Comparison of ENCODE assay signal across 10 cellular contexts in the genomic region with DNA sequence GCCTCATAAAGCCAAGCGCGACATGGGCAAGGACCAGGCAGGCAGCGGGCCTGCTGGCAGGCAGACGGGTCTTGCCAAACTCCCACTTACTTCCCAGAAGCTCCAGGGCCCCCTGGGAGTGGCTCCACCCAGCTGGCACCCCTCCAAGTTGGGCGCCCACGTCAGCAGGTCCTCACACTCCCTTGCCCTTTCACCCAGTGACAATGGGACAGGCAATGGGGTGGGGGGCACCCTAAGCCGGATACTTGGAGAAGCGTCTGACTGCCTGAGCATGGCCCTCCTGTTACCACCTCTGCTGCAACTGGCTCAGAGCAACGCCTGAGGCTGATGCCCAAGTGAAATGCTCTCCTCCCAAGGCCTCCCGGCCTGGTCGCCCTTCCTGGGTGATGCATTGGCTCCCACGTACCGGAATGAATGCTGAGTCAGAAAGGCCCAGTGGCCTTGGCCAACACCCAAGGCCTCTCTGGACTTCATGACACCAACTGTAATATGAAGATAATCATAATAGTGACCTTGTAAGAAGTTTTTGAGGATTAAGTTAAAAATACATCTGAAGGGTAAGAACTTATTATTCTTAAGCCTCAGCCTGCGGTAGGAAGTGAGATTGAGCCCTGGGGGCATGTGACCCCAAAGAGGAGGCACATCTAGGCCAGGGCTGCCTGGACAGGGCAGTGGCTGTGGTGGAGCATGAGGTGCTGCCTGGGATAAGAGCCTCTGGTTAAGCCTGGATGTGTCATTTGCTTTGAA. TPM values are rescaled to one million over a fixed set of nuclear protein-coding genes. Genes with fewer than 3 reads are reported as not detected.
DNase-seq lines count a peak whose midpoint lies in the region; ATAC-seq lines count a peak whose summit lies in the region.
"Had no signal": no experiment of that assay in that cellular context is flagged by ENCODE, and none has a peak within 500 bp of the region (broad histone marks: within the 10 kb centered on the region; RNA-seq: fewer than 3 reads in every experiment).

No MANE protein-coding gene starts in this region.

- H3K4me1 Mint-ChIP-seq in activated CD4-positive, alpha-beta T cell treated with anti-CD3 and anti-CD28 coated beads, Interleukin-2, amount 10 ng/mL, durations not matched to agents 24 days and 14 days, result no peaks in the 10 kb centered on the region
- H3K4me1 Mint-ChIP-seq in activated CD4-positive, alpha-beta T cell treated with anti-CD3 and anti-CD28 coated beads for 36 hours, result no peaks in the 10 kb centered on the region
- no peaks in the 10 kb centered on the region for H3K4me1 Mint-ChIP-seq in activated CD4-positive, alpha-beta memory T cell treated with anti-CD3 and anti-CD28 coated beads, Interleukin-2, amount 10 ng/mL, durations not matched to agents 7 days and 5 days
- H3K4me1 Mint-ChIP-seq in natural killer cell treated with Interleukin-12 subunit alpha and Interleukin-12 subunit beta and Interleukin-15 and Interleukin-18, amount 100 ng/mL, for 72 hours (ENCODE audit: low read depth in 2 of 2), result no peaks in the 10 kb centered on the region
- H3K4me1 Mint-ChIP-seq: B cell had no signal

- H3K4me1 ChIP-seq in mucosa of stomach (ENCODE audit: control insufficient read depth, insufficient read depth, low read length), result peaks cover 66% of the 10 kb centered on the region

- no peak for DNase-seq in activated CD4-positive, alpha-beta T cell treated with anti-CD3 and anti-CD28 coated beads, Interleukin-2, amount 10 ng/mL, durations not matched to agents 24 days and 14 days
- no peak for DNase-seq in activated CD4-positive, alpha-beta T cell treated with anti-CD3 and anti-CD28 coated beads for 36 hours
- DNase-seq in dermis blood vessel endothelial cell (peak; percentile 3), HuH-7.5 (ENCODE audit: low spot score) (no peak)
- DNase-seq in activated CD4-positive, alpha-beta memory T cell treated with anti-CD3 and anti-CD28 coated beads, Interleukin-2, amount 10 ng/mL, durations not matched to agents 7 days and 5 days, result no peak
- DNase-seq in natural killer cell treated with Interleukin-12 subunit alpha and Interleukin-12 subunit beta and Interleukin-15 and Interleukin-18, amount 100 ng/mL, for 72 hours (ENCODE audit: low spot score), result no peak
- DNase-seq: NCI-H1436 had no signal

- H3K27me3 Mint-ChIP-seq in activated CD4-positive, alpha-beta T cell treated with anti-CD3 and anti-CD28 coated beads, Interleukin-2, amount 10 ng/mL, durations not matched to agents 24 days and 14 days, result peaks cover 2% of the 10 kb centered on the region
- H3K27me3 Mint-ChIP-seq in activated CD4-positive, alpha-beta T cell treated with anti-CD3 and anti-CD28 coated beads for 36 hours, result peaks cover 9% of the 10 kb centered on the region
- H3K27me3 Mint-ChIP-seq in activated CD4-positive, alpha-beta memory T cell treated with anti-CD3 and anti-CD28 coated beads, Interleukin-2, amount 10 ng/mL, durations not matched to agents 7 days and 5 days, result peaks cover 11% of the 10 kb centered on the region
- H3K27me3 Mint-ChIP-seq in natural killer cell treated with Interleukin-12 subunit alpha and Interleukin-12 subunit beta and Interleukin-15 and Interleukin-18, amount 100 ng/mL, for 72 hours, result peaks cover 0 to 12% of the 10 kb centered on the region in 2 donors

- no peak for ATAC-seq in activated CD4-positive, alpha-beta T cell treated with anti-CD3 and anti-CD28 coated beads for 36 hours
- no peak for ATAC-seq in GM21717 (IDR thresholded peaks at IDR 0.05; ENCODE audit: unreplicated experiment)
- no peak for ATAC-seq in natural killer cell treated with Interleukin-12 subunit alpha and Interleukin-12 subunit beta and Interleukin-15 and Interleukin-18, amount 100 ng/mL, for 72 hours

- no peaks in the 10 kb centered on the region for H3K9me3 Mint-ChIP-seq in activated CD4-positive, alpha-beta T cell treated with anti-CD3 and anti-CD28 coated beads, Interleukin-2, amount 10 ng/mL, durations not matched to agents 24 days and 14 days
- H3K9me3 Mint-ChIP-seq in activated CD4-positive, alpha-beta T cell treated with anti-CD3 and anti-CD28 coated beads for 36 hours (ENCODE audit: low read depth), result no peaks in the 10 kb centered on the region
- H3K9me3 Mint-ChIP-seq in activated CD4-positive, alpha-beta memory T cell treated with anti-CD3 and anti-CD28 coated beads, Interleukin-2, amount 10 ng/mL, durations not matched to agents 7 days and 5 days, result no peaks in the 10 kb centered on the region
- no peaks in the 10 kb centered on the region for H3K9me3 Mint-ChIP-seq in natural killer cell treated with Interleukin-12 subunit alpha and Interleukin-12 subunit beta and Interleukin-15 and Interleukin-18, amount 100 ng/mL, for 72 hours

- peak overlapping the region; percentile 10 for H3K27ac Mint-ChIP-seq in activated CD4-positive, alpha-beta T cell treated with anti-CD3 and anti-CD28 coated beads, Interleukin-2, amount 10 ng/mL, durations not matched to agents 24 days and 14 days
- H3K27ac Mint-ChIP-seq in activated CD4-positive, alpha-beta T cell treated with anti-CD3 and anti-CD28 coated beads for 36 hours, result no peak overlapping the region
- H3K27ac Mint-ChIP-seq in activated CD4-positive, alpha-beta memory T cell treated with anti-CD3 and anti-CD28 coated beads, Interleukin-2, amount 10 ng/mL, durations not matched to agents 7 days and 5 days, result no peak overlapping the region
- no peak overlapping the region for H3K27ac Mint-ChIP-seq in natural killer cell treated with Interleukin-12 subunit alpha and Interleukin-12 subunit beta and Interleukin-15 and Interleukin-18, amount 100 ng/mL, for 72 hours
- H3K27ac Mint-ChIP-seq: B cell had no signal

- CTCF ChIA-PET in activated CD4-positive, alpha-beta T cell treated with anti-CD3 and anti-CD28 coated beads for 36 hours (lab: Charles Lee), result no interaction called here
- CTCF ChIA-PET in activated CD4-positive, alpha-beta memory T cell treated with anti-CD3 and anti-CD28 coated beads, Interleukin-2, amount 10 ng/mL, durations not matched to agents 7 days and 5 days (lab: Charles Lee), result no interaction called here

- no peaks in the 10 kb centered on the region for H3K36me3 ChIP-seq in mucosa of stomach (ENCODE audit: control insufficient read depth, insufficient read depth, low read length)

- intact Hi-C loops in activated CD4-positive, alpha-beta T cell treated with anti-CD3 and anti-CD28 coated beads, Interleukin-2, amount 10 ng/mL, durations not matched to agents 24 days and 14 days (cut with micrococcal nuclease), result no loop called here
- intact Hi-C loops in activated CD4-positive, alpha-beta T cell treated with anti-CD3 and anti-CD28 coated beads for 36 hours (cut with DNase I, micrococcal nuclease), result no loop called here

- no peaks in the 10 kb centered on the region for H3K36me3 Mint-ChIP-seq in activated CD4-positive, alpha-beta T cell treated with anti-CD3 and anti-CD28 coated beads, Interleukin-2, amount 10 ng/mL, durations not matched to agents 24 days and 14 days (ENCODE audit: low read depth)
- no peaks in the 10 kb centered on the region for H3K36me3 Mint-ChIP-seq in activated CD4-positive, alpha-beta T cell treated with anti-CD3 and anti-CD28 coated beads for 36 hours (ENCODE audit: low read depth)
- no peaks in the 10 kb centered on the region for H3K36me3 Mint-ChIP-seq in activated CD4-positive, alpha-beta memory T cell treated with anti-CD3 and anti-CD28 coated beads, Interleukin-2, amount 10 ng/mL, durations not matched to agents 7 days and 5 days (ENCODE audit: low read depth)
- H3K36me3 Mint-ChIP-seq in natural killer cell treated with Interleukin-12 subunit alpha and Interleukin-12 subunit beta and Interleukin-15 and Interleukin-18, amount 100 ng/mL, for 72 hours, result no peaks in the 10 kb centered on the region

- H3K9me3 ChIP-seq in mucosa of stomach (ENCODE audit: control insufficient read depth, low read length), result no peaks in the 10 kb centered on the region

- H3K9ac ChIP-seq in mucosa of stomach (ENCODE audit: low read length), result peak overlapping the region; percentile 10

- peaks cover 5% of the 10 kb centered on the region for H3K27me3 ChIP-seq in mucosa of stomach (ENCODE audit: control insufficient read depth, insufficient read depth, low read length)

- POLR2A ChIA-PET in activated CD4-positive, alpha-beta T cell treated with anti-CD3 and anti-CD28 coated beads for 36 hours (lab: Charles Lee), result interaction anchor here (0.5 kb wide), 1 partner anchor 137 kb away, joined by 3 read pairs; no protein-coding TSS in a partner anchor
- POLR2A ChIA-PET in activated CD4-positive, alpha-beta memory T cell treated with anti-CD3 and anti-CD28 coated beads, Interleukin-2, amount 10 ng/mL, durations not matched to agents 7 days and 5 days (lab: Charles Lee), result no interaction called here

- H3K4me3 ChIP-seq in mucosa of stomach (ENCODE audit: low read length), result no peak overlapping the region

- no peak overlapping the region for H3K4me3 Mint-ChIP-seq in activated CD4-positive, alpha-beta T cell treated with anti-CD3 and anti-CD28 coated beads, Interleukin-2, amount 10 ng/mL, durations not matched to agents 24 days and 14 days
- H3K4me3 Mint-ChIP-seq in activated CD4-positive, alpha-beta T cell treated with anti-CD3 and anti-CD28 coated beads for 36 hours, result no peak overlapping the region
- H3K4me3 Mint-ChIP-seq in activated CD4-positive, alpha-beta memory T cell treated with anti-CD3 and anti-CD28 coated beads, Interleukin-2, amount 10 ng/mL, durations not matched to agents 7 days and 5 days, result no peak overlapping the region
- H3K4me3 Mint-ChIP-seq in natural killer cell treated with Interleukin-12 subunit alpha and Interleukin-12 subunit beta and Interleukin-15 and Interleukin-18, amount 100 ng/mL, for 72 hours, result no peak overlapping the region
- H3K4me3 Mint-ChIP-seq: B cell had no signal

RNA-seq across cellular contexts. Expression of a gene that starts 31.7 kb away (rescaled TPM):
- total RNA-seq in activated CD4-positive, alpha-beta T cell treated with anti-CD3 and anti-CD28 coated beads, Interleukin-2, amount 10 ng/mL, durations not matched to agents 24 days and 14 days, result not detected in 2 replicates
- not detected for total RNA-seq in activated CD4-positive, alpha-beta T cell treated with anti-CD3 and anti-CD28 coated beads for 36 hours
- under 0.01 and 0.05 TPM in 2 replicates for total RNA-seq in dermis blood vessel endothelial cell
- total RNA-seq in activated CD4-positive, alpha-beta memory T cell treated with anti-CD3 and anti-CD28 coated beads, Interleukin-2, amount 10 ng/mL, durations not matched to agents 7 days and 5 days, result not detected
- total RNA-seq in natural killer cell treated with Interleukin-12 subunit alpha and Interleukin-12 subunit beta and Interleukin-15 and Interleukin-18, amount 100 ng/mL, for 72 hours, result not detected
- total RNA-seq: B cell had no signal

RNA-seq across cellular contexts. Expression of a gene that starts 39.9 kb away (rescaled TPM):
- total RNA-seq in activated CD4-positive, alpha-beta T cell treated with anti-CD3 and anti-CD28 coated beads, Interleukin-2, amount 10 ng/mL, durations not matched to agents 24 days and 14 days, result 10.5 and 11.5 TPM in 2 replicates
- 1 to 10 TPM; 5.0 to 5.6 TPM for total RNA-seq in activated CD4-positive, alpha-beta T cell treated with anti-CD3 and anti-CD28 coated beads for 36 hours
- 36.2 and 52.8 TPM in 2 replicates for total RNA-seq in dermis blood vessel endothelial cell
- 10 to 100 TPM; 27.0 to 27.6 TPM for total RNA-seq in activated CD4-positive, alpha-beta memory T cell treated with anti-CD3 and anti-CD28 coated beads, Interleukin-2, amount 10 ng/mL, durations not matched to agents 7 days and 5 days
- 10 to 100 TPM; 15.5 to 17.7 TPM for total RNA-seq in natural killer cell treated with Interleukin-12 subunit alpha and Interleukin-12 subunit beta and Interleukin-15 and Interleukin-18, amount 100 ng/mL, for 72 hours
